Comparison of ENCODE assay signal across 33 cellular contexts in the genomic region with DNA sequence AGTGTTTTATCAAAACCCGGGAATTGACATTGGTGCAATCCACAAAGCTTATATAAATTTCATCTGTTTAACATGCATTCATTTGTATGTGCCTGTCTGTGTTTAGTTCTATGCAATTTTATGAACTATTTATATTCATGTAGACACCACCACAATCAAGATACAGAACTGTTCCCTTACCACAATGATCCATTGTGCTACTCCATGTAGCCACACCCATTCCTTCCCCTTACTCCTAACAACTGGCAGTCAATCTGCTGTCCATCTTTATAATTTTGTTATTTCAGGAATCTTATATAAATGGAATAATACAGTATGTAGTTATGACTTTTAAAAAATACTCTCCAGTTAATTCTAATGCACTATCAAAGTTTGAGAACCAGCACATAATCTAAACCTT.
"Had no signal": no experiment of that assay in that cellular context is flagged by ENCODE, and none has a peak within 500 bp of the region (broad histone marks: within the 10 kb centered on the region; RNA-seq: fewer than 3 reads in every experiment).

No MANE protein-coding gene starts in this region.

- H3K27ac ChIP-seq: KMS-11 had no signal

- DNase-seq: Karpas-422, KG1, MG63, MV-4-11, NCI-H1048, NCI-H1092, NCI-H1092 treated with DMSO at 0.1 percent for 48 hours, NCI-H1105, NCI-H1105 treated with DMSO at 0.1 percent for 48 hours, NCI-H1417, NCI-H1417 treated with DMSO at 0.1 percent for 48 hours, NCI-H1436, NCI-H1436 treated with DMSO at 0.1 percent for 48 hours, NCI-H146, NCI-H1694, NCI-H1694 treated with DMSO at 0.1 percent for 48 hours, NCI-H187, NCI-H187 treated with DMSO at 0.1 percent for 48 hours, NCI-H1930, NCI-H2029, NCI-H2029 treated with DMSO at 0.1 percent for 48 hours, NCI-H2081, NCI-H2081 treated with DMSO at 0.1 percent for 48 hours, NCI-H2107, NCI-H2171, NCI-H2171 treated with DMSO at 0.1 percent for 48 hours, NCI-H2227 treated with DMSO at 0.1 percent for 48 hours, NCI-H226, NCI-H345, NCI-H446, NCI-H446 treated with DMSO at 0.1 percent for 48 hours, NCI-H510A had no signal

- H3K4me3 ChIP-seq: MG63 had no signal

- H3K36me3 ChIP-seq: MG63 had no signal

- H3K9me3 ChIP-seq: MG63 had no signal

- H3K27me3 ChIP-seq: MG63 had no signal
